In the genomic region with DNA sequence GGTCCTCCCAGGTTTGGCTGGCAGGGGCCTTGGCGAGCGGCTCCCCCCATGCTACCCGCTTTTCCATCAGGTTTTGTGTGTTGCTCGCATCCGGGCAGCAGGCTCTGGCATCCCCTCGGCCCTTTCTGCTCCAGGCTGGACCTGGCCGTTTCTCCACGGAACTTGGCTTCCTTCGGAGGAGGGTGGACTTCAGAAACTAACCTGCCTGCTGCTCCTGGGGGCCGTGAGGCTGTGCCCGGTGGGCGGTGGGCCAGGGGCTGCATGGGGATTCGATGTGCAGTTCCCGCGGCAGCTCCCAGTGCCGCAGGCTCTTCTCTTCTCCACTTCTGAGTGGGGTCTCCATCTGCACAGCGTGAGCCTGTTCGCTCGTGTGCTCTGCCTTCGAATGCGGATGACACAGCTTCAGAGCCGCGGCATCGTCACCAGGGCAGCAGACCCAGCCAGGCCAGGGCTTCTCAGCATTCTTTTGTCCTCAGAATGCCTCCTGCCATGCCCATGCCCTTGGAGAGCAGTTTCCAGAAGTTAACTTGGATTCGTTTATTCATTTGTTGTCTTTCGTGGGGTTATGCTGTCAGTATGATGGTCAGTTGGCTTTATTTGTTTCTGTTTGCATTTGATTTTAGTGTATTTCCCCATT, we compare ENCODE assay signal across 20 cellular contexts.
"Had no signal": no experiment of that assay in that cellular context is flagged by ENCODE, and none has a peak within 500 bp of the region (broad histone marks: within the 10 kb centered on the region; RNA-seq: fewer than 3 reads in every experiment).

No MANE protein-coding gene starts in this region.

- H3K36me3 ChIP-seq: left ventricle myocardium inferior, right lobe of liver, upper lobe of right lung had no signal

- H3K27me3 ChIP-seq: right lobe of liver, upper lobe of right lung had no signal

- H3K9me3 Mint-ChIP-seq: activated B cell treated with CpG ODN at 0.5 μM for 24 hours; activated naive CD4-positive, alpha-beta T cell treated with anti-CD3 and anti-CD28 coated beads for 36 hours; activated naive CD8-positive, alpha-beta T cell treated with anti-CD3 and anti-CD28 coated beads, Interleukin-2, amount 10 ng/mL, durations not matched to agents 7 days and 5 days; natural killer cell treated with Interleukin-12 subunit alpha and Interleukin-12 subunit beta and Interleukin-15 and Interleukin-18, amount 100 ng/mL, for 72 hours; stimulated activated memory B cell treated with anti-CD40 and anti-IgM and Interleukin-4, amounts not matched to agents 10 μg/mL and 1 μg/mL and 100 μg/mL, for 72 hours had no signal

- H3K27ac Mint-ChIP-seq: activated B cell treated with CpG ODN at 0.5 μM for 24 hours; activated CD4-positive, alpha-beta T cell treated with anti-CD3 and anti-CD28 coated beads for 36 hours; activated naive CD4-positive, alpha-beta T cell treated with anti-CD3 and anti-CD28 coated beads for 36 hours; activated naive CD8-positive, alpha-beta T cell treated with anti-CD3 and anti-CD28 coated beads, Interleukin-2, amount 10 ng/mL, durations not matched to agents 7 days and 5 days; natural killer cell treated with Interleukin-12 subunit alpha and Interleukin-12 subunit beta and Interleukin-15 and Interleukin-18, amount 100 ng/mL, for 72 hours; stimulated activated memory B cell treated with anti-CD40 and anti-IgM and Interleukin-4, amounts not matched to agents 10 μg/mL and 1 μg/mL and 100 μg/mL, for 72 hours had no signal

- DNase-seq: activated B cell treated with CpG ODN at 0.5 μM for 24 hours; activated CD4-positive, alpha-beta T cell treated with anti-CD3 and anti-CD28 coated beads for 36 hours; activated CD4-positive, alpha-beta T cell treated with anti-CD3 and anti-CD28 coated beads, Interleukin-2, amount 50 U/mL, for 4 hours; activated effector memory CD4-positive, alpha-beta T cell treated with Interleukin-2 at 50 U/mL for 16 hours; activated naive CD4-positive, alpha-beta T cell treated with anti-CD3 and anti-CD28 coated beads for 36 hours; activated naive CD8-positive, alpha-beta T cell treated with anti-CD3 and anti-CD28 coated beads, Interleukin-2, amount 10 ng/mL, durations not matched to agents 7 days and 5 days; activated T-cell treated with anti-CD3 and anti-CD28 coated beads, Interleukin-2, amount 50 U/mL, for 48 hours; amniotic stem cell; effector CD4-positive, alpha-beta T cell; foreskin melanocyte; hippocampal formation; kidney glomerular epithelial cell; left ventricle myocardium inferior; mammary epithelial cell; right lobe of liver; upper lobe of right lung had no signal

- H3K27ac ChIP-seq: left ventricle myocardium inferior, parathyroid adenoma, right lobe of liver, skin epidermis, upper lobe of right lung had no signal

- H3K36me3 Mint-ChIP-seq: activated naive CD8-positive, alpha-beta T cell treated with anti-CD3 and anti-CD28 coated beads, Interleukin-2, amount 10 ng/mL, durations not matched to agents 7 days and 5 days; natural killer cell treated with Interleukin-12 subunit alpha and Interleukin-12 subunit beta and Interleukin-15 and Interleukin-18, amount 100 ng/mL, for 72 hours; stimulated activated memory B cell treated with anti-CD40 and anti-IgM and Interleukin-4, amounts not matched to agents 10 μg/mL and 1 μg/mL and 100 μg/mL, for 72 hours had no signal

- H3K9ac ChIP-seq: parathyroid adenoma had no signal

- H3K4me3 ChIP-seq: left ventricle myocardium inferior, right lobe of liver, skin epidermis, upper lobe of right lung had no signal

- ATAC-seq: activated CD4-positive, alpha-beta T cell treated with anti-CD3 and anti-CD28 coated beads for 36 hours; natural killer cell treated with Interleukin-12 subunit alpha and Interleukin-12 subunit beta and Interleukin-15 and Interleukin-18, amount 100 ng/mL, for 72 hours; right lobe of liver; stimulated activated memory B cell treated with anti-CD40 and anti-IgM and Interleukin-4, amounts not matched to agents 10 μg/mL and 1 μg/mL and 100 μg/mL, for 72 hours; upper lobe of right lung had no signal

- H3K4me1 ChIP-seq: left ventricle myocardium inferior, parathyroid adenoma, right lobe of liver, upper lobe of right lung had no signal

- H3K4me3 Mint-ChIP-seq: activated B cell treated with CpG ODN at 0.5 μM for 24 hours; activated CD4-positive, alpha-beta T cell treated with anti-CD3 and anti-CD28 coated beads for 36 hours; activated naive CD4-positive, alpha-beta T cell treated with anti-CD3 and anti-CD28 coated beads for 36 hours; activated naive CD8-positive, alpha-beta T cell treated with anti-CD3 and anti-CD28 coated beads, Interleukin-2, amount 10 ng/mL, durations not matched to agents 7 days and 5 days; natural killer cell treated with Interleukin-12 subunit alpha and Interleukin-12 subunit beta and Interleukin-15 and Interleukin-18, amount 100 ng/mL, for 72 hours; stimulated activated memory B cell treated with anti-CD40 and anti-IgM and Interleukin-4, amounts not matched to agents 10 μg/mL and 1 μg/mL and 100 μg/mL, for 72 hours had no signal

- H3K27me3 Mint-ChIP-seq: activated B cell treated with CpG ODN at 0.5 μM for 24 hours; activated CD4-positive, alpha-beta T cell treated with anti-CD3 and anti-CD28 coated beads for 36 hours; activated naive CD8-positive, alpha-beta T cell treated with anti-CD3 and anti-CD28 coated beads, Interleukin-2, amount 10 ng/mL, durations not matched to agents 7 days and 5 days; natural killer cell treated with Interleukin-12 subunit alpha and Interleukin-12 subunit beta and Interleukin-15 and Interleukin-18, amount 100 ng/mL, for 72 hours; stimulated activated memory B cell treated with anti-CD40 and anti-IgM and Interleukin-4, amounts not matched to agents 10 μg/mL and 1 μg/mL and 100 μg/mL, for 72 hours had no signal

- H3K9me3 ChIP-seq: left ventricle myocardium inferior, right lobe of liver, upper lobe of right lung had no signal
